In the genomic region with DNA sequence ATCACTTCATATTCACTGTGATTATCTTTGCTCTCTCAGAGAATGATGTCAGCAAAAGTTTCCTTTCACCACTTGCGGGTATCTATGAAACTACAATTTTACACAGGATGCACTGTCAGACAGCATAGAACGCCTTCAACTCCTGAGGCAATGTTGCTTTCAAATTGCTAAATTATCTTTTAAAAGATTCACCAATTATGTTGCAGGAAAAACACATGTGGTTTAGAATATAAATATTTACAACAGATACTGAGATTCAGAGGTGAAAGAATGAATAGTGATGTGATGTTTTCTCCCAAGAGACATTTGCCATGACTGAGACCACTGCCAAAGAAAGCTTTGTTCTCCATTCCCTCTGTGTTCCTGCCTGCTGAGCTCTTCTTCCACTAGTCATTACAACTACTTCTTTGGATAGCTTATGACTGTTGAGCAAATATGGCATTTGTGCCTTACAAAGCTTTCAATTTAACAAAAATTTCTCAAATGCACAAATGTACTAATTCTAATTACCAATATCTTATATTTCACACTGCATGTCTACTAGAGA, we compare ENCODE assay signal across 21 cellular contexts.
DNase-seq lines count a peak whose midpoint lies in the region; ATAC-seq and TF ChIP-seq lines count a peak whose summit lies in the region.
"Had no signal": no experiment of that assay in that cellular context is flagged by ENCODE, and none has a peak within 500 bp of the region (broad histone marks: within the 10 kb centered on the region; RNA-seq: fewer than 3 reads in every experiment).

No MANE protein-coding gene starts in this region.

- H3K4me3 ChIP-seq in choroid plexus epithelial cell (ENCODE audit: low read depth, low read length): no peak overlapping the region
- H3K4me3 ChIP-seq: coronary artery, heart left ventricle, Peyer's patch had no signal

- H3K4me3 Mint-ChIP-seq in neural crest cell: peak overlapping the region; percentile 56
- H3K4me3 Mint-ChIP-seq in effector memory CD8-positive, alpha-beta T cell: no peak overlapping the region
- H3K4me3 Mint-ChIP-seq: activated CD8-positive, alpha-beta T cell treated with anti-CD3 and anti-CD28 coated beads for 36 hours; activated naive CD8-positive, alpha-beta T cell treated with anti-CD3 and anti-CD28 coated beads, Interleukin-2, amount 50 U/mL, for 24 hours; activated T-helper 1 cell treated with anti-CD3 and anti-CD28 coated beads, Interleukin-12 subunit alpha, Interleukin-12 subunit beta, Interleukin-2, Interleukin-4 antibody, amounts not matched to agents 30 ng/mL and 10 ng/mL and 1 ng/mL, durations not matched to agents 14 hours and 24 hours and 36 hours; nephron progenitor cell; stimulated activated naive CD8-positive, alpha-beta T cell treated with anti-CD3 and anti-CD28 coated beads, Interleukin-15, amount 100 ng/mL, for 72 hours had no signal

- DNase-seq in H4 (ENCODE audit: low spot score) (peak; percentile 9), NCI-H345 treated with DMSO at 0.1 percent for 48 hours (lab: John Stamatoyannopoulos, UW; ENCODE audit: unreplicated experiment) (peak; percentile 1), choroid plexus epithelial cell (ENCODE audit: low read depth) (peak; percentile 27), neural crest cell (ENCODE audit: low read depth, low spot score) (no peak), SK-N-DZ (ENCODE audit: low spot score) (no peak), GM20000 (ENCODE audit: low spot score) (no peak)
- no peak for DNase-seq in stimulated activated naive CD4-positive, alpha-beta T cell treated with Interleukin-2 at 50 U/mL for 16 hours (lab: John Stamatoyannopoulos, UW)
- DNase-seq in effector memory CD8-positive, alpha-beta T cell: no peak
- DNase-seq: activated CD8-positive, alpha-beta T cell treated with anti-CD3 and anti-CD28 coated beads for 36 hours; activated naive CD8-positive, alpha-beta T cell treated with anti-CD3 and anti-CD28 coated beads, Interleukin-2, amount 50 U/mL, for 24 hours; heart left ventricle; Kasumi-1; mammary epithelial cell; NCI-H526; nephron progenitor cell; Peyer's patch; retina; stimulated activated naive CD8-positive, alpha-beta T cell treated with anti-CD3 and anti-CD28 coated beads, Interleukin-15, amount 100 ng/mL, for 72 hours; SW 1271 had no signal

- TF ChIP-seq CTCF in choroid plexus epithelial cell (conservative IDR thresholded peaks at IDR 0.05; ENCODE audit: low read depth, low read length): no peak
- no peak for TF ChIP-seq CTCF in neural crest cell (conservative IDR thresholded peaks at IDR 0.05)
- TF ChIP-seq CTCF in GM20000 (IDR thresholded peaks at IDR 0.05; ENCODE audit: extremely low read depth, missing control alignments): no peak

- ATAC-seq in effector memory CD8-positive, alpha-beta T cell (replicated peaks): no peak
- ATAC-seq: activated CD8-positive, alpha-beta T cell treated with anti-CD3 and anti-CD28 coated beads for 36 hours; activated naive CD8-positive, alpha-beta T cell treated with anti-CD3 and anti-CD28 coated beads, Interleukin-2, amount 50 U/mL, for 24 hours; heart left ventricle; stimulated activated naive CD8-positive, alpha-beta T cell treated with anti-CD3 and anti-CD28 coated beads, Interleukin-15, amount 100 ng/mL, for 72 hours had no signal

- H3K27me3 Mint-ChIP-seq in neural crest cell (ENCODE audit: low read depth): no peaks in the 10 kb centered on the region
- H3K27me3 Mint-ChIP-seq in effector memory CD8-positive, alpha-beta T cell: no peaks in the 10 kb centered on the region
- H3K27me3 Mint-ChIP-seq: activated CD8-positive, alpha-beta T cell treated with anti-CD3 and anti-CD28 coated beads for 36 hours; stimulated activated naive CD8-positive, alpha-beta T cell treated with anti-CD3 and anti-CD28 coated beads, Interleukin-15, amount 100 ng/mL, for 72 hours had no signal

- peak overlapping the region; percentile 75 for H3K27ac Mint-ChIP-seq in neural crest cell (ENCODE audit: unreplicated experiment)
- no peak overlapping the region for H3K27ac Mint-ChIP-seq in effector memory CD8-positive, alpha-beta T cell
- H3K27ac Mint-ChIP-seq: activated CD8-positive, alpha-beta T cell treated with anti-CD3 and anti-CD28 coated beads for 36 hours; activated naive CD8-positive, alpha-beta T cell treated with anti-CD3 and anti-CD28 coated beads, Interleukin-2, amount 50 U/mL, for 24 hours; activated T-helper 1 cell treated with anti-CD3 and anti-CD28 coated beads, Interleukin-12 subunit alpha, Interleukin-12 subunit beta, Interleukin-2, Interleukin-4 antibody, amounts not matched to agents 30 ng/mL and 10 ng/mL and 1 ng/mL, durations not matched to agents 14 hours and 24 hours and 36 hours; nephron progenitor cell; stimulated activated naive CD8-positive, alpha-beta T cell treated with anti-CD3 and anti-CD28 coated beads, Interleukin-15, amount 100 ng/mL, for 72 hours had no signal

- H3K36me3 Mint-ChIP-seq in neural crest cell (ENCODE audit: low read depth): no peaks in the 10 kb centered on the region
- no peaks in the 10 kb centered on the region for H3K36me3 Mint-ChIP-seq in effector memory CD8-positive, alpha-beta T cell (ENCODE audit: insufficient read depth)

- H3K4me1 Mint-ChIP-seq in neural crest cell: peaks cover 57% of the 10 kb centered on the region
- no peaks in the 10 kb centered on the region for H3K4me1 Mint-ChIP-seq in effector memory CD8-positive, alpha-beta T cell (ENCODE audit: low read depth in 2 of 2)
- H3K4me1 Mint-ChIP-seq: activated naive CD8-positive, alpha-beta T cell treated with anti-CD3 and anti-CD28 coated beads, Interleukin-2, amount 50 U/mL, for 24 hours; stimulated activated naive CD8-positive, alpha-beta T cell treated with anti-CD3 and anti-CD28 coated beads, Interleukin-15, amount 100 ng/mL, for 72 hours had no signal

- H3K9me3 Mint-ChIP-seq in neural crest cell: no peaks in the 10 kb centered on the region
- H3K9me3 Mint-ChIP-seq in effector memory CD8-positive, alpha-beta T cell: peaks cover 0 to 1% of the 10 kb centered on the region in 2 donors
- H3K9me3 Mint-ChIP-seq: activated CD8-positive, alpha-beta T cell treated with anti-CD3 and anti-CD28 coated beads for 36 hours; activated naive CD8-positive, alpha-beta T cell treated with anti-CD3 and anti-CD28 coated beads, Interleukin-2, amount 50 U/mL, for 24 hours; activated T-helper 1 cell treated with anti-CD3 and anti-CD28 coated beads, Interleukin-12 subunit alpha, Interleukin-12 subunit beta, Interleukin-2, Interleukin-4 antibody, amounts not matched to agents 30 ng/mL and 10 ng/mL and 1 ng/mL, durations not matched to agents 14 hours and 24 hours and 36 hours; nephron progenitor cell; stimulated activated naive CD8-positive, alpha-beta T cell treated with anti-CD3 and anti-CD28 coated beads, Interleukin-15, amount 100 ng/mL, for 72 hours had no signal

Comparison
In these comparisons a context has a peak if more than half of its experiments do, and no peak if none do; other contexts are left out.
1. DNase-seq: peak in H4 (single experiment), NCI-H345 treated with DMSO at 0.1 percent for 48 hours (single experiment) and choroid plexus epithelial cell (single experiment); none in neural crest cell (single experiment), stimulated activated naive CD4-positive, alpha-beta T cell treated with Interleukin-2 at 50 U/mL for 16 hours (single experiment), SK-N-DZ (single experiment), effector memory CD8-positive, alpha-beta T cell (0 of 3) and GM20000 (single experiment).